In the genomic region with DNA sequence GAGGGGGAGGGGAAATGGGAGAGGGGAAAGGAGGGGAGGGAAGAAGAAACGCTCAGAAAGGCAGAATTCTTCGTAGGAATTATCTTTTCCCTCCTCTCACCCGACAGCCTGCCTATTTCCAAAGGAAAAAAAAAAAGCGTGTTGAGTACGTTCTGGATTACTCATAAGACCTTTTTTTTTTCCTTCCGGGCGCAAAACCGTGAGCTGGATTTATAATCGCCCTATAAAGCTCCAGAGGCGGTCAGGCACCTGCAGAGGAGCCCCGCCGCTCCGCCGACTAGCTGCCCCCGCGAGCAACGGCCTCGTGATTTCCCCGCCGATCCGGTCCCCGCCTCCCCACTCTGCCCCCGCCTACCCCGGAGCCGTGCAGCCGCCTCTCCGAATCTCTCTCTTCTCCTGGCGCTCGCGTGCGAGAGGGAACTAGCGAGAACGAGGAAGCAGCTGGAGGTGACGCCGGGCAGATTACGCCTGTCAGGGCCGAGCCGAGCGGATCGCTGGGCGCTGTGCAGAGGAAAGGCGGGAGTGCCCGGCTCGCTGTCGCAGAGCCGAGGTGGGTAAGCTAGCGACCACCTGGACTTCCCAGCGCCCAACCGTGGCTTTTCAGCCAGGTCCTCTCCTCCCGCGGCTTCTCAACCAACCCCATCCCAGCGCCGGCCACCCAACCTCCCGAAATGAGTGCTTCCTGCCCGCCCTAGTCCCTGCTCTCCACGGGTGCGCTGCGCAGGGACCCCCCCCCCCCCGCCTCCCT, we compare ENCODE assay signal across 8 cellular contexts. TPM values are rescaled to one million over a fixed set of nuclear protein-coding genes. Genes with fewer than 3 reads are reported as not detected.
DNase-seq lines count a peak whose midpoint lies in the region.

TSS of gene GAD1 (plus strand) at position 389 of the 748 bp plus-strand sequence. CDS start 1,705 bp downstream, outside the sequence.

- H3K4me3 ChIP-seq in H7 (ENCODE audit: insufficient read depth, low read depth, low read length), result peak within 1 kb of the TSS; percentile 50

- peaks cover 31% of the 10 kb centered on the region for H3K4me1 Mint-ChIP-seq in T-helper 1 cell treated with Interleukin-12 subunit alpha and Interleukin-12 subunit beta and Interleukin-4 antibody, amounts not matched to agents 30 μg/mL and 1 μg/mL, for 36 hours (ENCODE audit: low read depth)

- DNase-seq in CMK (ENCODE audit: low read depth) (peak; percentile 67), H7 (peak; percentile 81), NCI-H187 (lab: John Stamatoyannopoulos, UW) (peak; percentile 45 to 53), T47D (ENCODE audit: low read depth in 1 of 2, low spot score in 1 of 2) (peak; percentile 70 to 79), iris pigment epithelial cell (ENCODE audit: low read depth) (peak; percentile 44), cerebellar nuclear complex (lab: John Stamatoyannopoulos, UW) (no peak)
- peak; percentile 44 to 73 for DNase-seq in stimulated activated CD4-positive, alpha-beta T cell treated with anti-CD3 and anti-CD28 coated beads, Interleukin-12 subunit alpha, Interleukin-12 subunit beta, amount 100 ng/mL, for 24 hours (ENCODE audit: low read depth in 2 of 2)

- peak within 1 kb of the TSS; percentile 72 for H3K4me3 Mint-ChIP-seq in T-helper 1 cell treated with Interleukin-12 subunit alpha and Interleukin-12 subunit beta and Interleukin-4 antibody, amounts not matched to agents 30 μg/mL and 1 μg/mL, for 36 hours

- peak within 1 kb of the TSS; percentile 64 for H3K27ac Mint-ChIP-seq in T-helper 1 cell treated with Interleukin-12 subunit alpha and Interleukin-12 subunit beta and Interleukin-4 antibody, amounts not matched to agents 30 μg/mL and 1 μg/mL, for 36 hours

- no peaks in the 10 kb centered on the region for H3K9me3 Mint-ChIP-seq in T-helper 1 cell treated with Interleukin-12 subunit alpha and Interleukin-12 subunit beta and Interleukin-4 antibody, amounts not matched to agents 30 μg/mL and 1 μg/mL, for 36 hours

- H3K36me3 Mint-ChIP-seq in T-helper 1 cell treated with Interleukin-12 subunit alpha and Interleukin-12 subunit beta and Interleukin-4 antibody, amounts not matched to agents 30 μg/mL and 1 μg/mL, for 36 hours (ENCODE audit: low read depth), result peaks cover 5% of the 10 kb centered on the region

- in situ Hi-C loops in T47D (cut with HindIII; ENCODE audit: low pct_unique_long_range_greater_than_20kb, low sequenced_read_pairs), result no loop called here

- peaks cover 87% of the 10 kb centered on the region for H3K27me3 Mint-ChIP-seq in T-helper 1 cell treated with Interleukin-12 subunit alpha and Interleukin-12 subunit beta and Interleukin-4 antibody, amounts not matched to agents 30 μg/mL and 1 μg/mL, for 36 hours (ENCODE audit: low read depth)

- peaks cover 85% of the 10 kb centered on the region for H3K27me3 ChIP-seq in H7 (ENCODE audit: control insufficient read depth, insufficient read depth, low read length)

- no peaks in the 10 kb centered on the region for H3K36me3 ChIP-seq in H7 (replicated peaks; ENCODE audit: control insufficient read depth, insufficient read depth, low read length)

RNA-seq across cellular contexts. Expression of gene GAD1, which starts in this region (rescaled TPM):
- total RNA-seq in H7 (2014; rRNA removed; shearing (Covaris generic)), result 19.3 and 25.8 TPM in 2 replicates

Comparison
In these comparisons a context has a peak if more than half of its experiments do, and no peak if none do; other contexts are left out.
1. DNase-seq: peak in CMK (single experiment), H7 (single experiment), NCI-H187 (2 of 2), T47D (2 of 2), iris pigment epithelial cell (single experiment) and stimulated activated CD4-positive, alpha-beta T cell treated with anti-CD3 and anti-CD28 coated beads, Interleukin-12 subunit alpha, Interleukin-12 subunit beta, amount 100 ng/mL, for 24 hours (2 of 2); none in cerebellar nuclear complex (0 of 2).